ENCODE assay signal across 16 cellular contexts in genomic region chr18:2854871-2855270, GRCh38. TPM values are rescaled to one million over a fixed set of nuclear protein-coding genes. Genes with fewer than 3 reads are reported as not detected.
A peak's percentile ranks its signal among the peaks of the same experiment; 100 is the strongest.
DNase-seq lines count a peak whose midpoint lies in the region; ATAC-seq and TF ChIP-seq lines count a peak whose summit lies in the region.
"Had no signal": no experiment of that assay in that cellular context is flagged by ENCODE, and none has a peak within 500 bp of the region (broad histone marks: within the 10 kb centered on the region; RNA-seq: fewer than 3 reads in every experiment).

No MANE protein-coding gene starts in this region.

- DNase-seq in GM23248 (peak; percentile 70), mammary epithelial cell (no peak), testis (peak; percentile 40), NCI-H2171 (lab: John Stamatoyannopoulos, UW) (no peak), NCI-H2107 treated with DMSO at 0.1 percent for 48 hours (lab: John Stamatoyannopoulos, UW; ENCODE audit: unreplicated experiment) (no peak)
- DNase-seq: activated gamma-delta T cell treated with Interleukin-2 at 50 U/mL for 16 hours; amygdala; immature natural killer cell; natural killer cell; NCI-H1417; NCI-H748 treated with DMSO at 0.1 percent for 48 hours; PC-9; stimulated activated CD4-positive, alpha-beta T cell treated with anti-CD3 and anti-CD28 coated beads, Interleukin-12 subunit alpha, Interleukin-12 subunit beta, amount 100 ng/mL, for 4 hours had no signal

- in situ Hi-C loops in GM23248 (cut with MboI): no loop called here
- in situ Hi-C loops in mammary epithelial cell (cut with MboI; ENCODE audit: low sequenced_read_pairs in 2 of 2): no loop called here

- dilution Hi-C loops in mammary epithelial cell (cut with HindIII; ENCODE audit: low sequenced_read_pairs): no loop called here

- H3K9ac ChIP-seq in GM23248 (peak overlapping the region; percentile 35; the same call in 1 of the 2 replicates), mammary epithelial cell (ENCODE audit: insufficient read depth, low read length) (no peak overlapping the region)

- H2AFZ ChIP-seq in GM23248 (peak overlapping the region; percentile 61), mammary epithelial cell (ENCODE audit: low read depth, low read length) (peak overlapping the region; percentile 66)
- H2AFZ ChIP-seq: PC-9 had no signal

- H3K79me2 ChIP-seq in GM23248 (ENCODE audit: insufficient read depth): no peaks in the 10 kb centered on the region
- no peaks in the 10 kb centered on the region for H3K79me2 ChIP-seq in mammary epithelial cell (ENCODE audit: insufficient read depth, low read length)

- no TSS peak for BruUV-seq in mammary epithelial cell (replicated peaks; lab: Mats Ljungman, UMichigan)

- peaks cover 46% of the 10 kb centered on the region for H3K4me1 ChIP-seq in GM23248 (ENCODE audit: insufficient read depth)
- H3K4me1 ChIP-seq in mammary epithelial cell (ENCODE audit: insufficient read depth, low read length): peaks cover 6% of the 10 kb centered on the region
- H3K4me1 ChIP-seq in mesodermal cell (ENCODE audit: control insufficient read depth, insufficient read depth, low read length, poor library complexity, severe bottlenecking): peaks cover 56% of the 10 kb centered on the region
- peaks cover 24% of the 10 kb centered on the region for H3K4me1 ChIP-seq in testis

- H3K27ac ChIP-seq in GM23248: peak overlapping the region; percentile 24
- no peak overlapping the region for H3K27ac ChIP-seq in mammary epithelial cell (ENCODE audit: insufficient read depth, low read depth, low read length)
- peak overlapping the region; percentile 53 for H3K27ac ChIP-seq in mesodermal cell (ENCODE audit: low read depth, low read length, severe bottlenecking)
- peak overlapping the region in 1 of 2 donors; percentile 1 for H3K27ac ChIP-seq in testis
- H3K27ac ChIP-seq: PC-9, SJCRH30 had no signal

- H3K4me3 ChIP-seq in GM23248: peak overlapping the region; percentile 40
- no peak overlapping the region for H3K4me3 ChIP-seq in mammary epithelial cell (replicated peaks in 1 of 3; ENCODE audit: insufficient read depth in 1 of 3, low read depth in 2 of 3, low read length in 3 of 3)
- H3K4me3 ChIP-seq in mesodermal cell (ENCODE audit: extremely low read depth, insufficient read depth, low read length, poor library complexity, severe bottlenecking): no peak overlapping the region
- no peak overlapping the region for H3K4me3 ChIP-seq in testis
- H3K4me3 ChIP-seq: PC-9, SJCRH30 had no signal

- no peaks in the 10 kb centered on the region for H3K9me3 ChIP-seq in GM23248 (ENCODE audit: low read depth)
- H3K9me3 ChIP-seq in mammary epithelial cell (replicated peaks; ENCODE audit: insufficient read depth, low read length): no peaks in the 10 kb centered on the region
- peaks cover 9% of the 10 kb centered on the region for H3K9me3 ChIP-seq in mesodermal cell (ENCODE audit: control insufficient read depth, low read length)
- no peaks in the 10 kb centered on the region for H3K9me3 ChIP-seq in testis
- H3K9me3 ChIP-seq: SJCRH30 had no signal

- TF ChIP-seq POLR2A in testis (IDR thresholded peaks at IDR 0.05): no peak

- peaks cover 45% of the 10 kb centered on the region for H3F3A ChIP-seq in GM23248 (ENCODE audit: insufficient read depth)

- no peak for ATAC-seq in HG03565 (IDR thresholded peaks at IDR 0.05; ENCODE audit: unreplicated experiment)

- 11 to 18% methylated on average over 6 of the region's 6 CpGs for WGBS in GM23248 (ENCODE audit: low coverage in 1 of 2, low lambda C conversion rate in 2 of 2, missing lambda C conversion rate in 2 of 2), 2 experiments
- WGBS in mammary epithelial cell (ENCODE audit: low coverage, missing lambda C conversion rate): 28% methylated on average over 3 of the region's 6 CpGs
- 76 to 89% methylated on average over 5 to 6 of the region's 6 CpGs for WGBS in mesodermal cell (ENCODE audit: insufficient coverage in 2 of 2), 2 experiments
- 53 to 76% methylated on average over 6 of the region's 6 CpGs for WGBS in testis, 2 donors

- CTCF ChIA-PET in mammary epithelial cell (lab: Charles Lee; ENCODE audit: low non-redundant PET): no interaction called here

- TF ChIP-seq CTCF in mammary epithelial cell (conservative IDR thresholded peaks at IDR 0.05 in 1 of 2, IDR thresholded peaks at IDR 0.05 in 1 of 2; ENCODE audit: extremely low read depth in 1 of 2, insufficient read depth in 1 of 2, low read depth in 1 of 2, low read length in 2 of 2) (no peak), testis (IDR thresholded peaks at IDR 0.05) (no peak)

- H3K9me2 ChIP-seq in GM23248 (ENCODE audit: insufficient read depth): no peaks in the 10 kb centered on the region

- H4K20me1 ChIP-seq in GM23248 (ENCODE audit: insufficient read depth) (no peaks in the 10 kb centered on the region), mammary epithelial cell (ENCODE audit: insufficient read depth, low read length) (no peaks in the 10 kb centered on the region)

- intact Hi-C loops in mammary epithelial cell (cut with micrococcal nuclease) (no loop called here), testis (cut with DNase I; ENCODE audit: low total_unique reads) (no loop called here)

- H3K4me2 ChIP-seq in GM23248 (ENCODE audit: unreplicated experiment) (peak overlapping the region; percentile 66), mammary epithelial cell (ENCODE audit: insufficient read depth, low read depth, low read length) (peak overlapping the region; percentile 49)
- H3K4me2 ChIP-seq: PC-9 had no signal

- H3K27me3 ChIP-seq in GM23248 (replicated peaks; ENCODE audit: insufficient read depth): no peaks in the 10 kb centered on the region
- H3K27me3 ChIP-seq in mammary epithelial cell (ENCODE audit: insufficient read depth, low read length): no peaks in the 10 kb centered on the region
- H3K27me3 ChIP-seq in testis: no peaks in the 10 kb centered on the region
- H3K27me3 ChIP-seq: SJCRH30 had no signal

- H3K36me3 ChIP-seq in GM23248 (ENCODE audit: low read depth) (no peaks in the 10 kb centered on the region), mammary epithelial cell (ENCODE audit: insufficient read depth, low read length) (no peaks in the 10 kb centered on the region), mesodermal cell (ENCODE audit: control insufficient read depth, insufficient read depth, low read length) (peaks cover 31% of the 10 kb centered on the region), testis (ENCODE audit: low read depth, missing control alignments) (no peaks in the 10 kb centered on the region)
- H3K36me3 ChIP-seq: SJCRH30 had no signal

RNA-seq across cellular contexts. Expression of gene EMILIN2, which starts 8.1 kb away (rescaled TPM):
- 23.9 and 30.2 TPM in 2 replicates for total RNA-seq in GM23248 (2014; rRNA removed; shearing (Covaris generic))
- 6.5 and 9.0 TPM in 2 replicates for polyA plus RNA-seq in GM23248 (2016; fragmentation: Nextera tagmentation; extraction: Ambion mirVana)
- 1 to 10 TPM in 1 of 2 donors, under 1 TPM in 1; 0.52 to 1.3 TPM for total RNA-seq in mammary epithelial cell
- 0.25 TPM for polyA plus RNA-seq in mammary epithelial cell
- polyA minus RNA-seq in mammary epithelial cell: not detected
- polyA plus RNA-seq in mesodermal cell (2013, experiment 1 of 2): 24.9 TPM
- 22.2 TPM for polyA plus RNA-seq in mesodermal cell (2013, experiment 2 of 2)
- 10 to 100 TPM; 26.4 to 34.1 TPM for total RNA-seq in testis
- polyA plus RNA-seq in testis (ENCODE audit: insufficient read depth, low read depth, low replicate concordance): 21.4 TPM

Comparison
In these comparisons a context has a peak if more than half of its experiments do, and no peak if none do; other contexts are left out.
1. DNase-seq: peak in GM23248 (single experiment) and testis (single experiment); none in mammary epithelial cell (single experiment), NCI-H2171 (single experiment) and NCI-H2107 treated with DMSO at 0.1 percent for 48 hours (single experiment).
2. RNA of gene EMILIN2, which starts 8.1 kb away (total RNA-seq): 26.4 to 34.1 TPM in testis and 23.9 to 30.2 TPM in GM23248; 0.52 to 1.3 TPM in mammary epithelial cell; every median in the first group is over 10 times any median in the second.